15 cellular contexts compared by ENCODE assay signal in the genomic region with DNA sequence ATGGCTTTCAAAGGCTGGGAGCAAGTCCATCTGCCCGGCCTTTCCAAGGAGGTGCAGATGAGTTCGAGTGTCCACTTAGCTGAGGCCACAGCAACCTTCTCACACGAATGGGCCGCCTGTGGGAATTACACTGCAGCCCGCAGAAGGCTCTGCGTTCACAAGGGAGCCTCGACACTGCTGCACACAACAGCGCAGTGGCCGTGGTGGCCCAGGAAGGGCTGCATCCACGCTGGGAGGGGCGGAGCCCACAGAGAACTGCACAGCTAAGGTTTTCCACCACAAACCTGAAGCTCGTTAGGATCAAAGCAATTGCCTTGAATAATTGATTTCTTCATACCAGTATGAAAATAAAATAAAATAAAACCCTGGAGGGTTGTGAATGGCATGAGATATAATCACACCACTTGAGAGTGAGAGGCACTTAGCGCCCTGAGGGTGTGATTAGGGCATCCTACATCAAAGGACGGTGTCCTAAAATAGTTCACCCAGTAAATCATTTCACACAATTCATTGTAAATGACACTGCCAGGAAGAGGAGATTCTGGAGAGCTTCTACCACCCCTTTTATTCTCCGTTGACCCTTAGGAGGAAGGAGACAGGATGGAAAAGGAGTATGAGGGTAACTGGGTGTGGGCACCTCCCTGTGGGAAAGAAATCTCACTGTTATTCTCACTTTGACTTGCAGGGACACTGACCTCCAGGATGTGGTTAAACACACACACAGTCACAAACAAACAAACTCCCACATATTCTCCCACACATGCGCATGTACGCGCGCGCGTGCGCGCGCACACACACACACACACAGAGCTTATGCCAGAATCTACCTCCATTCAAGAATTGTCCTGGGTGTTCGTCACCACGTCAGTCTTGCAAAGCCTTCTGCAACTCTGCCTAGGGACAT.
DNase-seq lines count a peak whose midpoint lies in the region; ATAC-seq and TF ChIP-seq lines count a peak whose summit lies in the region.
"Had no signal": no experiment of that assay in that cellular context is flagged by ENCODE, and none has a peak within 500 bp of the region (broad histone marks: within the 10 kb centered on the region; RNA-seq: fewer than 3 reads in every experiment).

No MANE protein-coding gene starts in this region.

- WGBS in suprapubic skin = 90% methylated on average over 26 of the region's 26 CpGs

- H3K4me1 Mint-ChIP-seq in activated T-cell treated with anti-CD3 and anti-CD28 coated beads, Interleukin-2, amount 50 U/mL, for 72 hours (ENCODE audit: low read depth) = peaks cover 14% of the 10 kb centered on the region

- no peak overlapping the region for H3K4me3 Mint-ChIP-seq in activated T-cell treated with anti-CD3 and anti-CD28 coated beads, Interleukin-2, amount 50 U/mL, for 72 hours
- H3K4me3 Mint-ChIP-seq: memory B cell, neural crest cell had no signal

- H3K27ac Mint-ChIP-seq in activated T-cell treated with anti-CD3 and anti-CD28 coated beads, Interleukin-2, amount 50 U/mL, for 72 hours = peak overlapping the region; percentile 70
- H3K27ac Mint-ChIP-seq: memory B cell had no signal

- DNase-seq in activated T-cell treated with anti-CD3 and anti-CD28 coated beads for 48 hours (ENCODE audit: low read depth) = peak; percentile 17
- DNase-seq in activated T-cell treated with anti-CD3 and anti-CD28 coated beads for 4 hours = no peak
- DNase-seq in GM20000 (ENCODE audit: low spot score) = peak; percentile 30
- DNase-seq in activated T-cell treated with anti-CD3 and anti-CD28 coated beads, Interleukin-2, amount 50 U/mL, for 72 hours = peak in 1 of 2 donors; percentile 47
- DNase-seq in stimulated activated CD8-positive, alpha-beta memory T cell treated with anti-CD3 and anti-CD28 coated beads, Interleukin-12 subunit alpha, Interleukin-12 subunit beta, amount 100 ng/mL, for 4 hours (ENCODE audit: low read depth) = peak; percentile 10
- DNase-seq in suprapubic skin (ENCODE audit: low spot score in 2 of 2) = no peak
- no peak for DNase-seq in DMS 273 treated with DMSO at 0.1 percent for 48 hours (lab: John Stamatoyannopoulos, UW)
- DNase-seq: DMS79 treated with DMSO at 0.1 percent for 48 hours, foreskin fibroblast, KG1, NCI-H1105 had no signal

- H3K4me1 ChIP-seq in suprapubic skin = no peaks in the 10 kb centered on the region

- no peaks in the 10 kb centered on the region for H3K9me3 ChIP-seq in suprapubic skin

- no peaks in the 10 kb centered on the region for H3K27me3 ChIP-seq in suprapubic skin

- ATAC-seq in activated T-cell treated with anti-CD3 and anti-CD28 coated beads, Interleukin-2, amount 50 U/mL, for 72 hours (replicated peaks in 1 of 2) = peak; percentile 9 to 69
- no peak for ATAC-seq in GM18505 (IDR thresholded peaks at IDR 0.05; ENCODE audit: unreplicated experiment)
- ATAC-seq: sciatic nerve had no signal

- H3K9me3 Mint-ChIP-seq in activated T-cell treated with anti-CD3 and anti-CD28 coated beads, Interleukin-2, amount 50 U/mL, for 72 hours = no peaks in the 10 kb centered on the region

- TF ChIP-seq POLR2A in suprapubic skin (IDR thresholded peaks at IDR 0.05) (no peak), GM18505 (IDR thresholded peaks at IDR 0.05; ENCODE audit: borderline replicate concordance, extremely low read depth, insufficient read depth, insufficient read length) (no peak)

- H3K27ac ChIP-seq in suprapubic skin = no peak overlapping the region

- TF ChIP-seq EP300 in suprapubic skin (IDR thresholded peaks at IDR 0.05) = no peak

- no peaks in the 10 kb centered on the region for H3K36me3 ChIP-seq in suprapubic skin

- H3K36me3 Mint-ChIP-seq in activated T-cell treated with anti-CD3 and anti-CD28 coated beads, Interleukin-2, amount 50 U/mL, for 72 hours (ENCODE audit: insufficient read depth in 2 of 2) = peaks cover 2% of the 10 kb centered on the region in 2 donors

- H3K27me3 Mint-ChIP-seq in activated T-cell treated with anti-CD3 and anti-CD28 coated beads, Interleukin-2, amount 50 U/mL, for 72 hours (ENCODE audit: low read depth) = peaks cover 21% of the 10 kb centered on the region

- TF ChIP-seq CTCF in GM20000 (IDR thresholded peaks at IDR 0.05; ENCODE audit: extremely low read depth, missing control alignments) (no peak), suprapubic skin (IDR thresholded peaks at IDR 0.05) (no peak)

- no peak overlapping the region for H3K4me3 ChIP-seq in suprapubic skin

Comparison
In these comparisons a context has a peak if more than half of its experiments do, and no peak if none do; other contexts are left out.
1. DNase-seq: peak in activated T-cell treated with anti-CD3 and anti-CD28 coated beads for 48 hours (single experiment), GM20000 (single experiment) and stimulated activated CD8-positive, alpha-beta memory T cell treated with anti-CD3 and anti-CD28 coated beads, Interleukin-12 subunit alpha, Interleukin-12 subunit beta, amount 100 ng/mL, for 4 hours (single experiment); none in activated T-cell treated with anti-CD3 and anti-CD28 coated beads for 4 hours (single experiment), suprapubic skin (0 of 2) and DMS 273 treated with DMSO at 0.1 percent for 48 hours (single experiment).